Comparison of ENCODE assay signal across 32 cellular contexts in genomic region chr20:54177378-54177777, GRCh38. TPM values are rescaled to one million over a fixed set of nuclear protein-coding genes. Genes with fewer than 3 reads are reported as not detected.
"Had no signal": no experiment of that assay in that cellular context is flagged by ENCODE, and none has a peak within 500 bp of the region (broad histone marks: within the 10 kb centered on the region; RNA-seq: fewer than 3 reads in every experiment).

No MANE protein-coding gene starts in this region.

- H3K27ac ChIP-seq: neutrophil, pancreas, prostate gland, right atrium auricular region, skin epidermis, spleen, stomach, thoracic aorta, thyroid gland, tibial nerve, upper lobe of left lung, vagina had no signal

- ATAC-seq: naive thymus-derived CD4-positive, alpha-beta T cell; natural killer cell; pancreas; sciatic nerve; stimulated activated effector memory CD8-positive, alpha-beta T cell treated with anti-CD3 and anti-CD28 coated beads, Interleukin-12 subunit alpha, Interleukin-12 subunit beta, amount 100 ng/mL, for 72 hours; stimulated activated naive B cell treated with anti-CD40 and anti-IgM and Interleukin-4, amounts not matched to agents 10 μg/mL and 1 μg/mL and 100 μg/mL, for 72 hours had no signal

- H3K9me3 ChIP-seq: neutrophil, pancreas, prostate gland, right atrium auricular region, spleen, stomach, thoracic aorta, thyroid gland, tibial nerve, upper lobe of left lung, vagina had no signal

- H3K27me3 ChIP-seq: thyroid gland, vagina had no signal

- DNase-seq: naive thymus-derived CD4-positive, alpha-beta T cell; natural killer cell; nephron progenitor cell; nucleus accumbens; pancreas; retina; spleen; stimulated activated CD4-positive, alpha-beta T cell treated with anti-CD3 and anti-CD28 coated beads, Interleukin-12 subunit alpha, Interleukin-12 subunit beta, amount 100 ng/mL, for 4 hours; stimulated activated CD4-positive, alpha-beta T cell treated with anti-CD3 and anti-CD28 coated beads, Interleukin-2, amount 100 ng/mL, for 24 hours; stimulated activated CD4-positive, alpha-beta T cell treated with anti-CD3 and anti-CD28 coated beads, Interleukin-2, amount 100 ng/mL, for 48 hours; stimulated activated CD4-positive, alpha-beta T cell treated with anti-CD3 and anti-CD28 coated beads, Interleukin-4, amount 100 ng/mL, for 24 hours; stimulated activated naive B cell treated with anti-CD40 and anti-IgM and Interleukin-4, amounts not matched to agents 10 μg/mL and 1 μg/mL and 100 μg/mL, for 72 hours; stimulated activated naive CD4-positive, alpha-beta T cell treated with Interleukin-2 at 50 U/mL for 16 hours; stomach; thyroid gland; upper lobe of left lung had no signal

- FAIRE-seq: pancreas, urothelium cell line had no signal

- H3K36me3 ChIP-seq: neutrophil, pancreas, prostate gland, right atrium auricular region, spleen, stomach, thoracic aorta, thyroid gland, tibial nerve, upper lobe of left lung, vagina had no signal

- H3K4me1 ChIP-seq: pancreas had no signal

- H3K4me2 ChIP-seq: smooth muscle cell had no signal

- H3K4me3 ChIP-seq: pancreas, prostate gland, right atrium auricular region, skin epidermis, smooth muscle cell, spleen, stomach, thoracic aorta, thyroid gland, tibial nerve, upper lobe of left lung, vagina had no signal

RNA-seq across cellular contexts. Expression of gene CYP24A1, which starts 3.6 kb away (rescaled TPM):
- total RNA-seq: osteocyte, posterior vena cava, pulmonary artery endothelial cell, sciatic nerve, spleen, stomach, subcutaneous adipose tissue, temporal lobe, thoracic aorta, tibial nerve had no signal
- polyA plus RNA-seq: naive thymus-derived CD4-positive, alpha-beta T cell; pancreas; spleen had no signal
